ENCODE assay signal across 21 cellular contexts in the genomic region with DNA sequence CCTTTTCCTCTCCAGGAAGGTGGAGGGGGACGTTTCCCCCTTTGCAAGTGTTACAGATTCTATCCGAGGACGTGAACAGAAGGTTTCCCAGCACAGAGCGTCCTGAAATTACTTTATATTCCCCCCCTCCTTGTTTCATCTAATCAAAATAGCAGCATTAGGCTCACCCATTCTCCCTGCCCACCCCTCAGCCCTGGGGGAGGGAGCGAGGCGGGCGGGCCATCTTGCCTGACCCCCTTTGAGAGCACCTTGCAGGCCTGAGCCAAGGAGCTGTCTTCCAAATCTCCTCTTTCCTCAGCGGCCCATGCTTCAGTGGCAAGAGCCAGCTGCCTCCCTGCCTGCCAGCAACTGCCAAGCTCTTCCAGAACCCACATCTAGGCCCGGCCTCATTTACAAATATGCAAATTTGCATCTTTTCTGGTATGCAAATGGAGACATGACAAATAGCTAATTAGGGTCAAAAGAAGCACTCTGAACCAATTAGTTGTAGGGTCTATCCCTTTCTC.
DNase-seq lines count a peak whose midpoint lies in the region.
"Had no signal": no experiment of that assay in that cellular context is flagged by ENCODE, and none has a peak within 500 bp of the region (broad histone marks: within the 10 kb centered on the region; RNA-seq: fewer than 3 reads in every experiment).

No MANE protein-coding gene starts in this region.

- DNase-seq in DMS79 treated with DMSO at 0.1 percent for 48 hours (lab: John Stamatoyannopoulos, UW) = peak; percentile 45
- peak; percentile 82 for DNase-seq in NCI-H526 treated with DMSO at 0.1 percent for 48 hours (lab: John Stamatoyannopoulos, UW)
- peak; percentile 7 for DNase-seq in medulla oblongata (ENCODE audit: extremely low spot score)
- DNase-seq in NK-92 treated with Interleukin-12 subunit alpha and Interleukin-12 subunit beta, amount 100 ng/mL, for 24 hours (lab: John Stamatoyannopoulos, UW) = no peak
- no peak for DNase-seq in activated effector memory CD4-positive, alpha-beta T cell treated with anti-CD3 and anti-CD28 coated beads, Interleukin-2, amount 50 U/mL, for 16 hours
- no peak for DNase-seq in LoVo (ENCODE audit: low spot score)
- no peak for DNase-seq in NCI-H1092 treated with DMSO at 0.1 percent for 48 hours (lab: John Stamatoyannopoulos, UW)
- DNase-seq: ACHN; Calu3; CD8-positive, alpha-beta memory T cell; DMS153; GF-D8; H9; HFFc6; Kasumi-1; MG63; NCI-H1417 treated with DMSO at 0.1 percent for 48 hours; NCI-H187; NCI-H748 treated with DMSO at 0.1 percent for 48 hours; SIG-M5; SK-N-SH had no signal

Comparison
In these comparisons a context has a peak if more than half of its experiments do, and no peak if none do; other contexts are left out.
1. DNase-seq: peak in DMS79 treated with DMSO at 0.1 percent for 48 hours (single experiment), NCI-H526 treated with DMSO at 0.1 percent for 48 hours (single experiment) and medulla oblongata (single experiment); none in NK-92 treated with Interleukin-12 subunit alpha and Interleukin-12 subunit beta, amount 100 ng/mL, for 24 hours (single experiment), activated effector memory CD4-positive, alpha-beta T cell treated with anti-CD3 and anti-CD28 coated beads, Interleukin-2, amount 50 U/mL, for 16 hours (single experiment), LoVo (single experiment) and NCI-H1092 treated with DMSO at 0.1 percent for 48 hours (single experiment).